Comparison of ENCODE assay signal across 14 cellular contexts in the genomic region with DNA sequence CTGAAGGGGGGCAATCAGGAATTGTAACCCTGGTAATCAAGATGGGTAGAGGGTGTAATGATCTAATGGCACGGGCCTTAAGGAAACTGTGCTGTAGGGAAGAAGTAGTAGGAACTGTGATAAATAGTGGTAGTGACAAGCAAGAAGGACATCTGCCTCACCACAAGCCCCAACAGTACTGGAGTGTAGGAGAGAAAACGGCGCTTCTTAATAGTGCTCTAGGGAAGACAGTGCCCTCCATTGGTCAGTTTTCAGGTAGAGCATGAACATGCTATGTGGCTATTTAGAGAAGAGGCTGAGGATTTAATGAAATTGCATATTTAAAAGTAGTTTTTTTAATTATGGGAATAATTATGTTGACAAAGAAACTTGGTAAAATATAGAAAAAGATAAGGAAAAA. TPM values are rescaled to one million over a fixed set of nuclear protein-coding genes. Genes with fewer than 3 reads are reported as not detected.
DNase-seq lines count a peak whose midpoint lies in the region; ATAC-seq and TF ChIP-seq lines count a peak whose summit lies in the region.
"Had no signal": no experiment of that assay in that cellular context is flagged by ENCODE, and none has a peak within 500 bp of the region (broad histone marks: within the 10 kb centered on the region; RNA-seq: fewer than 3 reads in every experiment).

No MANE protein-coding gene starts in this region.

- H3K27me3 Mint-ChIP-seq in activated T-helper 17 cell treated with anti-CD3 and anti-CD28 coated beads, Interleukin-2, amount 50 U/mL, for 72 hours = no peaks in the 10 kb centered on the region
- no peaks in the 10 kb centered on the region for H3K27me3 Mint-ChIP-seq in progenitor cell of endocrine pancreas

- H3K27ac ChIP-seq in tibial nerve = no peak overlapping the region
- H3K27ac ChIP-seq: A549, KMS-11, SJSA1 had no signal

- H3K27me3 ChIP-seq in tibial nerve = no peaks in the 10 kb centered on the region
- H3K27me3 ChIP-seq: SJSA1 had no signal

- no peak overlapping the region for H3K4me3 Mint-ChIP-seq in activated T-helper 17 cell treated with anti-CD3 and anti-CD28 coated beads, Interleukin-2, amount 50 U/mL, for 72 hours
- no peak overlapping the region for H3K4me3 Mint-ChIP-seq in progenitor cell of endocrine pancreas (ENCODE audit: low read depth)

- TF ChIP-seq EP300 in tibial nerve (IDR thresholded peaks at IDR 0.05) = no peak

- H3K4me3 ChIP-seq in tibial nerve (no peak overlapping the region), lower leg skin (ENCODE audit: low read depth, poor library complexity, severe bottlenecking) (no peak overlapping the region)
- H3K4me3 ChIP-seq: A549, SJSA1 had no signal

- TF ChIP-seq POLR2A in tibial nerve (IDR thresholded peaks at IDR 0.05) = no peak
- TF ChIP-seq POLR2A in lower leg skin (IDR thresholded peaks at IDR 0.05) = no peak

- TF ChIP-seq CTCF in progenitor cell of endocrine pancreas (IDR thresholded peaks at IDR 0.05; ENCODE audit: unreplicated experiment) = peak; percentile 21
- no peak for TF ChIP-seq CTCF in tibial nerve (IDR thresholded peaks at IDR 0.05)
- TF ChIP-seq CTCF in lower leg skin (IDR thresholded peaks at IDR 0.05) = no peak

- H3K4me1 ChIP-seq in tibial nerve = no peaks in the 10 kb centered on the region
- H3K4me1 ChIP-seq: A549, SJSA1 had no signal

- H3K36me3 ChIP-seq in tibial nerve = peaks cover 0 to 35% (median 0%) of the 10 kb centered on the region in 3 donors

- peak; percentile 3 for DNase-seq in NCI-H146 (lab: John Stamatoyannopoulos, UW)
- DNase-seq in NCI-H146 treated with DMSO at 0.1 percent for 48 hours (lab: John Stamatoyannopoulos, UW; ENCODE audit: unreplicated experiment) = no peak
- peak; percentile 39 for DNase-seq in MV-4-11 (lab: John Stamatoyannopoulos, UW)
- no peak for DNase-seq in progenitor cell of endocrine pancreas (ENCODE audit: low spot score, unreplicated experiment)
- no peak for DNase-seq in tibial nerve (ENCODE audit: low spot score in 2 of 2)
- no peak for DNase-seq in lower leg skin (ENCODE audit: low spot score in 2 of 2)
- no peak for DNase-seq in stimulated activated CD4-positive, alpha-beta T cell treated with anti-CD3 and anti-CD28 coated beads, Interleukin-2, amount 100 ng/mL, for 24 hours
- DNase-seq: GOT3; left colon; stimulated activated naive CD4-positive, alpha-beta T cell treated with Interleukin-2 at 50 U/mL for 16 hours had no signal

- intact Hi-C loops in lower leg skin (cut with DNase I; ENCODE audit: low total_unique reads) = loop anchor here (10.0 kb wide), 2 partner anchors 327 to 357 kb away; no protein-coding TSS in a partner anchor

- peak; percentile 9 for ATAC-seq in activated T-helper 17 cell treated with anti-CD3 and anti-CD28 coated beads, Interleukin-2, amount 50 U/mL, for 72 hours (replicated peaks)
- ATAC-seq: left colon had no signal

- H3K9me3 Mint-ChIP-seq in activated T-helper 17 cell treated with anti-CD3 and anti-CD28 coated beads, Interleukin-2, amount 50 U/mL, for 72 hours = peaks cover 7% of the 10 kb centered on the region
- no peaks in the 10 kb centered on the region for H3K9me3 Mint-ChIP-seq in progenitor cell of endocrine pancreas (ENCODE audit: low read depth)

- H3K27ac Mint-ChIP-seq in activated T-helper 17 cell treated with anti-CD3 and anti-CD28 coated beads, Interleukin-2, amount 50 U/mL, for 72 hours = no peak overlapping the region
- H3K27ac Mint-ChIP-seq in progenitor cell of endocrine pancreas = no peak overlapping the region

- no peaks in the 10 kb centered on the region for H3K9me3 ChIP-seq in tibial nerve
- H3K9me3 ChIP-seq: A549, SJSA1 had no signal

- WGBS in tibial nerve, 2 donors = 80 to 85% methylated on average over 3 of the region's 3 CpGs
- 83 to 87% methylated on average over 3 of the region's 3 CpGs for WGBS in lower leg skin, 2 donors

- H3K36me3 Mint-ChIP-seq in activated T-helper 17 cell treated with anti-CD3 and anti-CD28 coated beads, Interleukin-2, amount 50 U/mL, for 72 hours (ENCODE audit: low read depth) = peaks cover 41% of the 10 kb centered on the region
- H3K36me3 Mint-ChIP-seq in progenitor cell of endocrine pancreas (ENCODE audit: insufficient read depth) = peaks cover 19% of the 10 kb centered on the region

- H3K4me1 Mint-ChIP-seq in activated T-helper 17 cell treated with anti-CD3 and anti-CD28 coated beads, Interleukin-2, amount 50 U/mL, for 72 hours = peaks cover 30% of the 10 kb centered on the region
- no peaks in the 10 kb centered on the region for H3K4me1 Mint-ChIP-seq in progenitor cell of endocrine pancreas (ENCODE audit: low read depth)

RNA-seq across cellular contexts. Expression of a gene that starts 32.2 kb away (rescaled TPM):
- 10 to 100 TPM; 39.1 to 51.6 TPM for total RNA-seq in activated T-helper 17 cell treated with anti-CD3 and anti-CD28 coated beads, Interleukin-2, amount 50 U/mL, for 72 hours
- total RNA-seq in progenitor cell of endocrine pancreas (28.2 and 30.7 TPM in 2 replicates), tibial nerve (10 to 100 TPM; 14.4 to 28.8 (median 17.7) TPM), lower leg skin (10 to 100 TPM; 16.1 to 21.6 (median 18.4) TPM)

RNA-seq across cellular contexts. Expression of a gene that starts 33.5 kb away (rescaled TPM):
- total RNA-seq in activated T-helper 17 cell treated with anti-CD3 and anti-CD28 coated beads, Interleukin-2, amount 50 U/mL, for 72 hours = 1 to 10 TPM; 5.9 to 6.0 TPM
- 46.3 and 50.4 TPM in 2 replicates for total RNA-seq in progenitor cell of endocrine pancreas
- 10 to 100 TPM; 11.1 to 17.5 (median 13.5) TPM for total RNA-seq in tibial nerve
- 1 to 10 TPM; 2.3 to 5.6 (median 4.2) TPM for total RNA-seq in lower leg skin

Comparison
In these comparisons a context has a peak if more than half of its experiments do, and no peak if none do; other contexts are left out.
1. DNase-seq: peak in NCI-H146 (single experiment) and MV-4-11 (single experiment); none in NCI-H146 treated with DMSO at 0.1 percent for 48 hours (single experiment), progenitor cell of endocrine pancreas (single experiment), tibial nerve (0 of 2), lower leg skin (0 of 2) and stimulated activated CD4-positive, alpha-beta T cell treated with anti-CD3 and anti-CD28 coated beads, Interleukin-2, amount 100 ng/mL, for 24 hours (0 of 2).